Comparison of ENCODE assay signal across 14 cellular contexts in genomic region chr1:78080767-78081166, GRCh38. TPM values are rescaled to one million over a fixed set of nuclear protein-coding genes. Genes with fewer than 3 reads are reported as not detected.
DNase-seq lines count a peak whose midpoint lies in the region; ATAC-seq and TF ChIP-seq lines count a peak whose summit lies in the region.
"Had no signal": no experiment of that assay in that cellular context is flagged by ENCODE, and none has a peak within 500 bp of the region (broad histone marks: within the 10 kb centered on the region; RNA-seq: fewer than 3 reads in every experiment).

No MANE protein-coding gene starts in this region.

- H3K9me3 ChIP-seq in MG63: 0 out of 2 replicates have a peak, but pooled peaks cover 1% of the 10 kb centered on the region
- H3K9me3 ChIP-seq: SJSA1 had no signal

- ATAC-seq in T-cell (replicated peaks in 1 of 4): no peak
- no peak for ATAC-seq in stimulated activated naive CD8-positive, alpha-beta T cell treated with anti-CD3 and anti-CD28 coated beads, Interleukin-15, amount 100 ng/mL, for 72 hours
- ATAC-seq: foreskin keratinocyte had no signal

- no peak for TF ChIP-seq CTCF in fibroblast of villous mesenchyme (IDR thresholded peaks at IDR 0.05; ENCODE audit: insufficient read depth, low read depth, low read length)
- TF ChIP-seq CTCF in glutamatergic neuron (IDR thresholded peaks at IDR 0.05; ENCODE audit: partially characterized antibody, unreplicated experiment): no peak

- no peaks in the 10 kb centered on the region for H3K36me3 ChIP-seq in MG63
- H3K36me3 ChIP-seq: SJSA1 had no signal

- no peaks in the 10 kb centered on the region for H3K27me3 Mint-ChIP-seq in activated naive CD4-positive, alpha-beta T cell treated with anti-CD3 and anti-CD28 coated beads, Interleukin-2, amount 50 U/mL, for 24 hours
- H3K27me3 Mint-ChIP-seq in T-cell (peaks cover 0 to 5% of the 10 kb centered on the region in 2 donors), glutamatergic neuron (ENCODE audit: unreplicated experiment) (peaks cover 3% of the 10 kb centered on the region)
- H3K27me3 Mint-ChIP-seq in stimulated activated naive CD8-positive, alpha-beta T cell treated with anti-CD3 and anti-CD28 coated beads, Interleukin-15, amount 100 ng/mL, for 72 hours: no peaks in the 10 kb centered on the region

- H3K36me3 Mint-ChIP-seq in activated naive CD4-positive, alpha-beta T cell treated with anti-CD3 and anti-CD28 coated beads, Interleukin-2, amount 50 U/mL, for 24 hours: peaks cover 9% of the 10 kb centered on the region
- peaks cover 5% of the 10 kb centered on the region for H3K36me3 Mint-ChIP-seq in T-cell
- no peaks in the 10 kb centered on the region for H3K36me3 Mint-ChIP-seq in glutamatergic neuron (ENCODE audit: unreplicated experiment)

- peaks cover 22% of the 10 kb centered on the region for H3K4me1 Mint-ChIP-seq in activated naive CD4-positive, alpha-beta T cell treated with anti-CD3 and anti-CD28 coated beads, Interleukin-2, amount 50 U/mL, for 24 hours
- H3K4me1 Mint-ChIP-seq in T-cell (peaks cover 0 to 25% (median 21%) of the 10 kb centered on the region in 3 donors), glutamatergic neuron (ENCODE audit: low read depth, unreplicated experiment) (no peaks in the 10 kb centered on the region)
- peaks cover 25% of the 10 kb centered on the region for H3K4me1 Mint-ChIP-seq in stimulated activated naive CD8-positive, alpha-beta T cell treated with anti-CD3 and anti-CD28 coated beads, Interleukin-15, amount 100 ng/mL, for 72 hours

- peak overlapping the region; percentile 10 for H3K27ac Mint-ChIP-seq in activated naive CD4-positive, alpha-beta T cell treated with anti-CD3 and anti-CD28 coated beads, Interleukin-2, amount 50 U/mL, for 24 hours
- H3K27ac Mint-ChIP-seq in T-cell (peak overlapping the region; percentile 1 to 46), glutamatergic neuron (ENCODE audit: unreplicated experiment) (no peak overlapping the region)
- peak overlapping the region; percentile 6 to 80 for H3K27ac Mint-ChIP-seq in stimulated activated naive CD8-positive, alpha-beta T cell treated with anti-CD3 and anti-CD28 coated beads, Interleukin-15, amount 100 ng/mL, for 72 hours

- H3K4me3 ChIP-seq in fibroblast of villous mesenchyme (ENCODE audit: low read depth, low read length) (peak overlapping the region; percentile 0), MG63 (no peak overlapping the region)
- H3K4me3 ChIP-seq: SJSA1 had no signal

- DNase-seq in activated naive CD4-positive, alpha-beta T cell treated with anti-CD3 and anti-CD28 coated beads, Interleukin-2, amount 50 U/mL, for 16 hours: no peak
- DNase-seq in T-cell (no peak), fibroblast of villous mesenchyme (ENCODE audit: low read depth) (no peak), NCI-H2227 treated with DMSO at 0.1 percent for 48 hours (lab: John Stamatoyannopoulos, UW) (no peak), glutamatergic neuron (no peak), MG63 (no peak)
- no peak for DNase-seq in stimulated activated naive CD8-positive, alpha-beta T cell treated with anti-CD3 and anti-CD28 coated beads, Interleukin-15, amount 100 ng/mL, for 72 hours
- DNase-seq: amygdala; foreskin keratinocyte; NCI-H1436; stimulated activated CD8-positive, alpha-beta memory T cell treated with anti-CD3 and anti-CD28 coated beads, Interleukin-4, amount 100 ng/mL, for 48 hours had no signal

- peak overlapping the region; percentile 40 for H3K4me3 Mint-ChIP-seq in activated naive CD4-positive, alpha-beta T cell treated with anti-CD3 and anti-CD28 coated beads, Interleukin-2, amount 50 U/mL, for 24 hours
- H3K4me3 Mint-ChIP-seq in T-cell (peak overlapping the region; percentile 22 to 49 (median 47)), glutamatergic neuron (ENCODE audit: unreplicated experiment) (no peak overlapping the region)
- peak overlapping the region; percentile 8 to 67 for H3K4me3 Mint-ChIP-seq in stimulated activated naive CD8-positive, alpha-beta T cell treated with anti-CD3 and anti-CD28 coated beads, Interleukin-15, amount 100 ng/mL, for 72 hours
- H3K4me3 Mint-ChIP-seq: neural crest cell had no signal

- POLR2A ChIA-PET in T-cell (lab: Charles Lee): no interaction called here

- CTCF ChIA-PET in T-cell (lab: Charles Lee): no interaction called here

- no peaks in the 10 kb centered on the region for H3K27me3 ChIP-seq in MG63
- H3K27me3 ChIP-seq: foreskin keratinocyte, SJSA1 had no signal

- H3K9me3 Mint-ChIP-seq in activated naive CD4-positive, alpha-beta T cell treated with anti-CD3 and anti-CD28 coated beads, Interleukin-2, amount 50 U/mL, for 24 hours: peaks cover 11% of the 10 kb centered on the region
- H3K9me3 Mint-ChIP-seq in T-cell: peaks cover under 1 to 9% (median 9%) of the 10 kb centered on the region in 3 donors
- peaks cover 8 to 10% of the 10 kb centered on the region in 2 donors for H3K9me3 Mint-ChIP-seq in stimulated activated naive CD8-positive, alpha-beta T cell treated with anti-CD3 and anti-CD28 coated beads, Interleukin-15, amount 100 ng/mL, for 72 hours
- H3K9me3 Mint-ChIP-seq in glutamatergic neuron (ENCODE audit: unreplicated experiment): no peaks in the 10 kb centered on the region

RNA-seq across cellular contexts. Expression of gene GIPC2, which starts 35.0 kb away (rescaled TPM):
- total RNA-seq in T-cell (under 1 TPM; 0.09 to 0.19 (median 0.16) TPM), fibroblast of villous mesenchyme (0.32 and 0.43 TPM in 2 replicates), glutamatergic neuron (ENCODE audit: unreplicated experiment) (not detected)
- 0.10 TPM in 1 of 2 replicates, not detected in the other for total RNA-seq in MG63 (2014; rRNA removed; shearing (Covaris generic); ENCODE audit: low replicate concordance)
- total RNA-seq: neural crest cell had no signal
